In the genomic region with DNA sequence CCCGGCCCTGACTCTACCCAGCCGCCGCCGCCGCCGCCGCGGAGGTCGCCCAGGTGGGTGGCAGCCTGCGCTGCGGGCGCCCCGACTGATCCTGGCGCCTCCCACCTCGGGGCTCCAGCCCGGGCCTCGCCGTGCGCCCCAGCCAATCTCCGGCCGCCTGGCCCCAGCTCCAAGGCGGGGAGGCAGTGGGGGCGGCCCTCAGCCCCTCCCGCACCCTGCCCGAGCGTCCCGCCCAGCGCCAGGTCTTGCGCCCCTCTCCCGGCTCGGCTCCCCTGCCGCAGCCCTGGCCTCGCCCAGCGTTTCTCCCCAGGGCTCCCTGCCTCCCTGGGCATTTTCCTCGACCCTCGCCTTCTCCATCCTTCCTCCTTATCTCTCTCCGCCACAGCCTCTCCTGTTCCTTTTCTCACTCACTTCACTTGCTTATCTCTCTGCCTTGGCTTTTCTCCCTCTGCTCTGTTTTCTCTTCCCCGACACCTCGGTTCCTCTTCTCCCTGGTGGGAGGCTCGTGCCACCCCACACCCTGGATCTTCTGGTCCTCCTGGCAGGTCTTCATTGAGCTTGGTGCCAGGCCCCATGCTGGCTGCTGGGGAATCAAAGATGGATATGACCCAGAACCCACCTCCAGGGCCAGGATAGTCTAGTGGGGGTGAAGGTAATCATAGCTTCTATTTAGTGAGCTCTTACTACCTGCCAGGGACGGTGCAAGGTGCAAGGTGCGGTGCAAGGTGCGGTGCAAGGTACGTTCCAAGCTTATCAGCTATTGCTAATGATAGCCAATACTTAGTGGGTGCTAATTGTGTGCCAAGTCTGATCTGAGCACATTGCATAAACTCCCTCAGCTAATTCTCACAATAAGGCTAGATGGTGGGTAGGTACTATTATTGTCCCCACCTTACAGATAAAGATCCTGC, we compare ENCODE assay signal across 9 cellular contexts. TPM values are rescaled to one million over a fixed set of nuclear protein-coding genes. Genes with fewer than 3 reads are reported as not detected.
A peak's percentile ranks its signal among the peaks of the same experiment; 100 is the strongest.
DNase-seq lines count a peak whose midpoint lies in the region; ATAC-seq lines count a peak whose summit lies in the region.
"Had no signal": no experiment of that assay in that cellular context is flagged by ENCODE, and none has a peak within 500 bp of the region (broad histone marks: within the 10 kb centered on the region; RNA-seq: fewer than 3 reads in every experiment).

A gene with protein sequence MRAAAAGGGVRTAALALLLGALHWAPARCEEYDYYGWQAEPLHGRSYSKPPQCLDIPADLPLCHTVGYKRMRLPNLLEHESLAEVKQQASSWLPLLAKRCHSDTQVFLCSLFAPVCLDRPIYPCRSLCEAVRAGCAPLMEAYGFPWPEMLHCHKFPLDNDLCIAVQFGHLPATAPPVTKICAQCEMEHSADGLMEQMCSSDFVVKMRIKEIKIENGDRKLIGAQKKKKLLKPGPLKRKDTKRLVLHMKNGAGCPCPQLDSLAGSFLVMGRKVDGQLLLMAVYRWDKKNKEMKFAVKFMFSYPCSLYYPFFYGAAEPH (minus strand): TSS at position 87 of the 911 bp plus-strand sequence. CDS start 166 bp downstream, outside the sequence.

- no peak within 1 kb of the TSS for H3K27ac ChIP-seq in BLaER1 treated with 17β-estradiol and CSF1 and Interleukin-3, amounts not matched to agents 10 nM and 100 nM
- no peak within 1 kb of the TSS for H3K27ac ChIP-seq in esophagus (ENCODE audit: low read depth in 2 of 2, low read length in 1 of 2)

- H3K27ac Mint-ChIP-seq in natural killer cell treated with Interleukin-12 subunit alpha and Interleukin-12 subunit beta and Interleukin-15 and Interleukin-18, amount 100 ng/mL, for 72 hours: no peak within 1 kb of the TSS
- H3K27ac Mint-ChIP-seq in immature natural killer cell: no peak within 1 kb of the TSS

- peak within 1 kb of the TSS; percentile 64 to 90 (median 84) for H3K4me2 ChIP-seq in BLaER1 treated with 17β-estradiol and CSF1 and Interleukin-3, amounts not matched to agents 10 nM and 100 nM

- peaks cover 0 to 75% (median 38%) of the 10 kb centered on the region in 11 experiments; a peak in 18 of 22 replicates for H4K20me1 ChIP-seq in BLaER1 treated with 17β-estradiol and CSF1 and Interleukin-3, amounts not matched to agents 10 nM and 100 nM

- peaks cover 20 to 32% of the 10 kb centered on the region in 2 donors for H3K27me3 Mint-ChIP-seq in natural killer cell treated with Interleukin-12 subunit alpha and Interleukin-12 subunit beta and Interleukin-15 and Interleukin-18, amount 100 ng/mL, for 72 hours
- peaks cover 8 to 20% (median 8%) of the 10 kb centered on the region in 3 donors for H3K27me3 Mint-ChIP-seq in immature natural killer cell (ENCODE audit: low read depth in 3 of 3)

- no peaks in the 10 kb centered on the region for H3K9me3 ChIP-seq in BLaER1 treated with 17β-estradiol and CSF1 and Interleukin-3, amounts not matched to agents 10 nM and 100 nM (replicated peaks in 1 of 11)
- no peaks in the 10 kb centered on the region for H3K9me3 ChIP-seq in esophagus (ENCODE audit: control insufficient read depth in 2 of 2, insufficient read depth in 1 of 2, low read depth in 1 of 2, low read length in 1 of 2)

- H3K4me1 Mint-ChIP-seq in natural killer cell treated with Interleukin-12 subunit alpha and Interleukin-12 subunit beta and Interleukin-15 and Interleukin-18, amount 100 ng/mL, for 72 hours (ENCODE audit: low read depth in 2 of 2): peaks cover 5 to 10% of the 10 kb centered on the region in 2 donors
- H3K4me1 Mint-ChIP-seq in immature natural killer cell: peaks cover 5 to 6% of the 10 kb centered on the region in 2 donors

- no peaks in the 10 kb centered on the region for H3K36me3 Mint-ChIP-seq in natural killer cell treated with Interleukin-12 subunit alpha and Interleukin-12 subunit beta and Interleukin-15 and Interleukin-18, amount 100 ng/mL, for 72 hours
- peaks cover 3 to 10% (median 8%) of the 10 kb centered on the region in 3 donors for H3K36me3 Mint-ChIP-seq in immature natural killer cell

- ATAC-seq in natural killer cell treated with Interleukin-12 subunit alpha and Interleukin-12 subunit beta and Interleukin-15 and Interleukin-18, amount 100 ng/mL, for 72 hours: no peak
- ATAC-seq in HG02852 (IDR thresholded peaks at IDR 0.05; ENCODE audit: unreplicated experiment): no peak

- H3K4me1 ChIP-seq in BLaER1 treated with 17β-estradiol and CSF1 and Interleukin-3, amounts not matched to agents 10 nM and 100 nM: peaks cover 10 to 17% (median 14%) of the 10 kb centered on the region in 10 experiments
- H3K4me1 ChIP-seq in esophagus (ENCODE audit: control insufficient read depth in 2 of 2, insufficient read depth in 2 of 2, low read length in 1 of 2): peaks cover 6 to 7% of the 10 kb centered on the region in 2 donors

- H3K4me3 ChIP-seq in BLaER1 treated with 17β-estradiol and CSF1 and Interleukin-3, amounts not matched to agents 10 nM and 100 nM: peak within 1 kb of the TSS; percentile 31 to 62 (median 51); a peak in 19 of 20 replicates
- H3K4me3 ChIP-seq in esophagus (ENCODE audit: low read depth in 1 of 2, low read length in 2 of 2): peak within 1 kb of the TSS; percentile 11 to 21

- peak within 1 kb of the TSS in 2 of 11 experiments; percentile 15 to 18; a peak in 3 of 22 replicates for H3K9ac ChIP-seq in BLaER1 treated with 17β-estradiol and CSF1 and Interleukin-3, amounts not matched to agents 10 nM and 100 nM

- H3K4me3 Mint-ChIP-seq in natural killer cell treated with Interleukin-12 subunit alpha and Interleukin-12 subunit beta and Interleukin-15 and Interleukin-18, amount 100 ng/mL, for 72 hours: peak within 1 kb of the TSS; percentile 38
- peak within 1 kb of the TSS in 2 of 5 donors; percentile 5 to 58 for H3K4me3 Mint-ChIP-seq in immature natural killer cell

- WGBS in esophagus, 2 donors: 15 to 16% methylated on average over 24 to 44 of the region's 44 CpGs

- H3K36me3 ChIP-seq in BLaER1 treated with 17β-estradiol and CSF1 and Interleukin-3, amounts not matched to agents 10 nM and 100 nM: no peaks in the 10 kb centered on the region
- no peaks in the 10 kb centered on the region for H3K36me3 ChIP-seq in esophagus (ENCODE audit: control insufficient read depth in 2 of 2, insufficient read depth in 2 of 2, low read length in 1 of 2)

- DNase-seq in NCI-H146 (lab: John Stamatoyannopoulos, UW) (peak; percentile 67), DMS53 treated with DMSO at 0.1 percent for 48 hours (lab: John Stamatoyannopoulos, UW; ENCODE audit: unreplicated experiment) (no peak), HK-2 (ENCODE audit: unreplicated experiment) (no peak), immature natural killer cell (no peak)
- no peak for DNase-seq in natural killer cell treated with Interleukin-12 subunit alpha and Interleukin-12 subunit beta and Interleukin-15 and Interleukin-18, amount 100 ng/mL, for 72 hours (ENCODE audit: low spot score)
- DNase-seq: NCI-H2029 treated with DMSO at 0.1 percent for 48 hours had no signal

- no peaks in the 10 kb centered on the region for H3K9me3 Mint-ChIP-seq in natural killer cell treated with Interleukin-12 subunit alpha and Interleukin-12 subunit beta and Interleukin-15 and Interleukin-18, amount 100 ng/mL, for 72 hours
- H3K9me3 Mint-ChIP-seq in immature natural killer cell: no peaks in the 10 kb centered on the region

- H3K27me3 ChIP-seq in BLaER1 treated with 17β-estradiol and CSF1 and Interleukin-3, amounts not matched to agents 10 nM and 100 nM: peaks cover 49 to 70% (median 59%) of the 10 kb centered on the region in 11 experiments
- peaks cover 3 to 14% of the 10 kb centered on the region in 2 donors for H3K27me3 ChIP-seq in esophagus (ENCODE audit: control insufficient read depth in 1 of 2, insufficient read depth in 2 of 2, low read length in 2 of 2)

RNA-seq across cellular contexts. Expression of the gene that starts here (rescaled TPM):
- polyA plus RNA-seq in esophagus: under 1 TPM; 0.65 to 0.88 TPM
- total RNA-seq in natural killer cell treated with Interleukin-12 subunit alpha and Interleukin-12 subunit beta and Interleukin-15 and Interleukin-18, amount 100 ng/mL, for 72 hours: not detected
- polyA plus RNA-seq in immature natural killer cell: not detected
